In the genomic region with DNA sequence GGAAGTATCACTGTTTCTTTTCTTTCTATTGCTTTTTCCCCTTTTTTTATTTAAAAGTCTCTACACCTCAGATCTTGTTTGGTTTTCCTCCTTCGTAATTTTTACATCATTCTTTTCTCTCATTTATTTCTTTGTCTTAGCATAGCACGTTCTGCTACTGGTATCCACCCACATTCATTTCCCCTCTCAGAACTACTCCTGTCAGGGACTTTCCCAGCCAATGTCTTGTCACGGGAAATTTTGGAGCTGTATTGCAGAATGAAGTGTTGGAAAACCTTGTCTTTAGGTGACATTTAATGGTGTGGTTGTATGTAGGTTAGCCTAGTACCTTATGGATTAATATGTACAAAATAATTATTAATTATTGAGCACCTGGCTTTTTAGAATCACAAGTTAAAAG, we compare ENCODE assay signal across 16 cellular contexts. TPM values are rescaled to one million over a fixed set of nuclear protein-coding genes. Genes with fewer than 3 reads are reported as not detected.
A peak's percentile ranks its signal among the peaks of the same experiment; 100 is the strongest.
DNase-seq lines count a peak whose midpoint lies in the region; ATAC-seq and TF ChIP-seq lines count a peak whose summit lies in the region.
"Had no signal": no experiment of that assay in that cellular context is flagged by ENCODE, and none has a peak within 500 bp of the region (broad histone marks: within the 10 kb centered on the region; RNA-seq: fewer than 3 reads in every experiment).

No MANE protein-coding gene starts in this region.

- no peak for ATAC-seq in CD4-positive, CD25-positive, alpha-beta regulatory T cell (ENCODE audit: low read depth in 2 of 2)
- peak; percentile 48 for ATAC-seq in HG02870 (IDR thresholded peaks at IDR 0.05; ENCODE audit: unreplicated experiment)
- ATAC-seq in CD4-positive, alpha-beta T cell (ENCODE audit: poor library complexity), result no peak
- ATAC-seq: HCT116 had no signal

- no peaks in the 10 kb centered on the region for H3K27me3 Mint-ChIP-seq in T-helper 1 cell treated with Interleukin-12 subunit alpha and Interleukin-12 subunit beta and Interleukin-4 antibody, amounts not matched to agents 30 μg/mL and 1 μg/mL, for 36 hours (ENCODE audit: low read depth)
- no peaks in the 10 kb centered on the region for H3K27me3 Mint-ChIP-seq in CD4-positive, CD25-positive, alpha-beta regulatory T cell
- H3K27me3 Mint-ChIP-seq in dendritic cell treated with granulocyte-macrophage colony-stimulating factor and Interleukin-4, amounts not matched to agents 40 ng/mL and 50 ng/mL, for 4 days, result peaks cover 2% of the 10 kb centered on the region
- H3K27me3 Mint-ChIP-seq in CD4-positive, alpha-beta T cell, result no peaks in the 10 kb centered on the region

- no peak for TF ChIP-seq CTCF in CD4-positive, alpha-beta T cell (IDR thresholded peaks at IDR 0.05)

- H3K4me1 ChIP-seq in CD4-positive, CD25-positive, alpha-beta regulatory T cell (ENCODE audit: control insufficient read depth, insufficient read depth, low read length, poor library complexity, severe bottlenecking), result no peaks in the 10 kb centered on the region
- H3K4me1 ChIP-seq: upper lobe of right lung had no signal

- peak overlapping the region; percentile 34 for H3K27ac Mint-ChIP-seq in T-helper 1 cell treated with Interleukin-12 subunit alpha and Interleukin-12 subunit beta and Interleukin-4 antibody, amounts not matched to agents 30 μg/mL and 1 μg/mL, for 36 hours
- H3K27ac Mint-ChIP-seq in CD4-positive, CD25-positive, alpha-beta regulatory T cell, result peak overlapping the region in 2 of 3 donors; percentile 81 to 89
- peak overlapping the region; percentile 76 for H3K27ac Mint-ChIP-seq in dendritic cell treated with granulocyte-macrophage colony-stimulating factor and Interleukin-4, amounts not matched to agents 40 ng/mL and 50 ng/mL, for 4 days
- no peak overlapping the region for H3K27ac Mint-ChIP-seq in CD4-positive, alpha-beta T cell

- H3K27ac ChIP-seq in CD4-positive, CD25-positive, alpha-beta regulatory T cell (ENCODE audit: insufficient read depth, low read length, poor library complexity, severe bottlenecking), result no peak overlapping the region
- no peak overlapping the region for H3K27ac ChIP-seq in CD4-positive, alpha-beta T cell (ENCODE audit: low read depth, low read length)

- POLR2A ChIA-PET in CD4-positive, alpha-beta T cell (lab: Charles Lee), result no interaction called here

- peaks cover 40% of the 10 kb centered on the region for H3K36me3 ChIP-seq in CD4-positive, CD25-positive, alpha-beta regulatory T cell (ENCODE audit: control insufficient read depth, insufficient read depth, low read length)

- DNase-seq in T-helper 1 cell (no peak), activated gamma-delta T cell (lab: John Stamatoyannopoulos, UW) (no peak), NCI-H2227 treated with DMSO at 0.1 percent for 48 hours (lab: John Stamatoyannopoulos, UW) (no peak)
- DNase-seq in CD4-positive, CD25-positive, alpha-beta regulatory T cell, result no peak
- DNase-seq in CD4-positive, alpha-beta T cell, result no peak
- DNase-seq: 8988T; activated CD8-positive, alpha-beta memory T cell treated with anti-CD3 and anti-CD28 coated beads, Interleukin-2, amount 50 U/mL, for 48 hours; COR-L47; hippocampal formation; NCI-H1436; NCI-H446 treated with DMSO at 0.1 percent for 48 hours; upper lobe of right lung had no signal

- H3K9me3 ChIP-seq in CD4-positive, CD25-positive, alpha-beta regulatory T cell (ENCODE audit: control insufficient read depth in 2 of 2, low read length in 2 of 2), result no peaks in the 10 kb centered on the region
- no peaks in the 10 kb centered on the region for H3K9me3 ChIP-seq in CD4-positive, alpha-beta T cell (ENCODE audit: control insufficient read depth, low read length)
- H3K9me3 ChIP-seq: upper lobe of right lung had no signal

- peaks cover 16% of the 10 kb centered on the region for H3K4me1 Mint-ChIP-seq in T-helper 1 cell treated with Interleukin-12 subunit alpha and Interleukin-12 subunit beta and Interleukin-4 antibody, amounts not matched to agents 30 μg/mL and 1 μg/mL, for 36 hours (ENCODE audit: low read depth)
- H3K4me1 Mint-ChIP-seq in CD4-positive, CD25-positive, alpha-beta regulatory T cell, result peaks cover 0 to 6% (median 4%) of the 10 kb centered on the region in 4 donors
- H3K4me1 Mint-ChIP-seq in dendritic cell treated with granulocyte-macrophage colony-stimulating factor and Interleukin-4, amounts not matched to agents 40 ng/mL and 50 ng/mL, for 4 days (ENCODE audit: low read depth), result peaks cover 68% of the 10 kb centered on the region
- H3K4me1 Mint-ChIP-seq in CD4-positive, alpha-beta T cell (ENCODE audit: low read depth), result no peaks in the 10 kb centered on the region

- intact Hi-C loops in dendritic cell treated with granulocyte-macrophage colony-stimulating factor and Interleukin-4, amounts not matched to agents 40 ng/mL and 50 ng/mL, for 4 days (cut with micrococcal nuclease), result loop anchor here (2.0 kb wide), 1 partner anchor 34 kb away; a partner anchor contains a TSS
- intact Hi-C loops in CD4-positive, alpha-beta T cell (cut with DNase I, micrococcal nuclease), result no loop called here

- no peak overlapping the region for H3K4me3 Mint-ChIP-seq in T-helper 1 cell treated with Interleukin-12 subunit alpha and Interleukin-12 subunit beta and Interleukin-4 antibody, amounts not matched to agents 30 μg/mL and 1 μg/mL, for 36 hours
- no peak overlapping the region for H3K4me3 Mint-ChIP-seq in CD4-positive, CD25-positive, alpha-beta regulatory T cell
- H3K4me3 Mint-ChIP-seq in dendritic cell treated with granulocyte-macrophage colony-stimulating factor and Interleukin-4, amounts not matched to agents 40 ng/mL and 50 ng/mL, for 4 days, result peak overlapping the region; percentile 49
- no peak overlapping the region for H3K4me3 Mint-ChIP-seq in CD4-positive, alpha-beta T cell

- H3K27me3 ChIP-seq in CD4-positive, CD25-positive, alpha-beta regulatory T cell (ENCODE audit: control insufficient read depth, insufficient read depth, low read length), result no peaks in the 10 kb centered on the region
- H3K27me3 ChIP-seq in CD4-positive, alpha-beta T cell (ENCODE audit: control insufficient read depth, insufficient read depth, low read length), result no peaks in the 10 kb centered on the region
- H3K27me3 ChIP-seq: upper lobe of right lung had no signal

- CTCF ChIA-PET in CD4-positive, alpha-beta T cell (lab: Charles Lee), result no interaction called here

- H3K4me3 ChIP-seq in CD4-positive, CD25-positive, alpha-beta regulatory T cell (ENCODE audit: low read depth, low read length), result no peak overlapping the region
- H3K4me3 ChIP-seq: upper lobe of right lung had no signal

- no peaks in the 10 kb centered on the region for H3K9me3 Mint-ChIP-seq in T-helper 1 cell treated with Interleukin-12 subunit alpha and Interleukin-12 subunit beta and Interleukin-4 antibody, amounts not matched to agents 30 μg/mL and 1 μg/mL, for 36 hours
- H3K9me3 Mint-ChIP-seq in CD4-positive, CD25-positive, alpha-beta regulatory T cell, result no peaks in the 10 kb centered on the region
- no peaks in the 10 kb centered on the region for H3K9me3 Mint-ChIP-seq in dendritic cell treated with granulocyte-macrophage colony-stimulating factor and Interleukin-4, amounts not matched to agents 40 ng/mL and 50 ng/mL, for 4 days
- no peaks in the 10 kb centered on the region for H3K9me3 Mint-ChIP-seq in CD4-positive, alpha-beta T cell

- H3K36me3 Mint-ChIP-seq in T-helper 1 cell treated with Interleukin-12 subunit alpha and Interleukin-12 subunit beta and Interleukin-4 antibody, amounts not matched to agents 30 μg/mL and 1 μg/mL, for 36 hours (ENCODE audit: low read depth), result peaks cover 30% of the 10 kb centered on the region
- H3K36me3 Mint-ChIP-seq in CD4-positive, CD25-positive, alpha-beta regulatory T cell, result peaks cover 66% of the 10 kb centered on the region
- H3K36me3 Mint-ChIP-seq in dendritic cell treated with granulocyte-macrophage colony-stimulating factor and Interleukin-4, amounts not matched to agents 40 ng/mL and 50 ng/mL, for 4 days (ENCODE audit: low read depth), result peaks cover 63% of the 10 kb centered on the region
- peaks cover 85% of the 10 kb centered on the region for H3K36me3 Mint-ChIP-seq in CD4-positive, alpha-beta T cell (ENCODE audit: low read depth)

RNA-seq across cellular contexts. Expression of a gene that starts 34.0 kb away (rescaled TPM):
- total RNA-seq in CD4-positive, CD25-positive, alpha-beta regulatory T cell, result 19.0 TPM
- polyA plus RNA-seq in CD4-positive, CD25-positive, alpha-beta regulatory T cell, result 1 to 10 TPM; 4.1 to 6.7 (median 4.8) TPM
- 10 to 100 TPM in 1 of 2 experiments, 1 to 10 TPM in 1; 7.3 to 10.8 TPM for total RNA-seq in CD4-positive, alpha-beta T cell

RNA-seq across cellular contexts. Expression of a gene that starts 37.3 kb away (rescaled TPM):
- total RNA-seq in CD4-positive, CD25-positive, alpha-beta regulatory T cell, result not detected
- under 1 TPM in 1 of 4 donors, not detected in 3; 0.13 TPM for polyA plus RNA-seq in CD4-positive, CD25-positive, alpha-beta regulatory T cell
- total RNA-seq in CD4-positive, alpha-beta T cell, result under 1 TPM in 1 of 2 experiments, not detected in 1; 0.28 TPM
